In genomic region chr3:35639251-35640185, GRCh38 we compare ENCODE assay signal across 8 cellular contexts. TPM values are rescaled to one million over a fixed set of nuclear protein-coding genes. Genes with fewer than 3 reads are reported as not detected.
A peak's percentile ranks its signal among the peaks of the same experiment; 100 is the strongest.
DNase-seq lines count a peak whose midpoint lies in the region; ATAC-seq, FAIRE-seq and TF ChIP-seq lines count a peak whose summit lies in the region.

Gene ARPP21 (plus strand): TSS chr3:35639525. CDS start chr3:35681752, 42,227 bp downstream.

- 1 to 2% methylated on average over 15 to 83 of the region's 83 CpGs for WGBS in endodermal cell (ENCODE audit: insufficient coverage in 1 of 2, insufficient read length in 1 of 2), 2 experiments
- WGBS in mesodermal cell (ENCODE audit: insufficient coverage in 2 of 2), 2 experiments: 2% methylated on average over 57 to 70 of the region's 83 CpGs

- DNase-seq in GM12892 (ENCODE audit: insufficient read length): peak; percentile 8
- peak; percentile 61 for DNase-seq in OCI-LY7 (ENCODE audit: low spot score)
- peak; percentile 76 for DNase-seq in endodermal cell
- peak; percentile 63 for DNase-seq in upper lobe of right lung
- DNase-seq in stimulated activated naive CD4-positive, alpha-beta T cell (lab: John Stamatoyannopoulos, UW): no peak

- no TSS peak for BruUV-seq in OCI-LY7 (replicated peaks; lab: Mats Ljungman, UMichigan)

- H2AFZ ChIP-seq in ACC112 (ENCODE audit: low read length, unreplicated experiment) (no peak within 1 kb of the TSS), OCI-LY7 (ENCODE audit: low read length) (peak within 1 kb of the TSS; percentile 75)

- POLR2A ChIA-PET in OCI-LY7 (lab: Charles Lee): no interaction called here

- no peaks in the 10 kb centered on the region for H3K4me1 ChIP-seq in ACC112 (ENCODE audit: control insufficient read depth, insufficient read depth, low read length, unreplicated experiment)
- H3K4me1 ChIP-seq in OCI-LY7 (ENCODE audit: insufficient read depth, low read length, poor library complexity, severe bottlenecking): peaks cover 38% of the 10 kb centered on the region
- no peaks in the 10 kb centered on the region for H3K4me1 ChIP-seq in endodermal cell (ENCODE audit: control insufficient read depth, insufficient read depth, low read length)
- H3K4me1 ChIP-seq in mesodermal cell (ENCODE audit: control insufficient read depth, insufficient read depth, low read length, poor library complexity, severe bottlenecking): no peaks in the 10 kb centered on the region
- no peaks in the 10 kb centered on the region for H3K4me1 ChIP-seq in upper lobe of right lung

- TF ChIP-seq CTCF in OCI-LY7 (conservative IDR thresholded peaks at IDR 0.05; ENCODE audit: low read length) (no peak), endodermal cell (conservative IDR thresholded peaks at IDR 0.05) (no peak), upper lobe of right lung (IDR thresholded peaks at IDR 0.05) (no peak)

- H3K9me3 ChIP-seq in OCI-LY7 (ENCODE audit: low read length) (no peaks in the 10 kb centered on the region), endodermal cell (ENCODE audit: control insufficient read depth, low read length) (peaks cover 6% of the 10 kb centered on the region), mesodermal cell (ENCODE audit: control insufficient read depth, low read length) (no peaks in the 10 kb centered on the region), upper lobe of right lung (no peaks in the 10 kb centered on the region)

- no peak within 1 kb of the TSS for H3K27ac ChIP-seq in ACC112 (ENCODE audit: low read depth, low read length)
- no peak within 1 kb of the TSS for H3K27ac ChIP-seq in OCI-LY7 (ENCODE audit: low read depth, low read length, poor library complexity, severe bottlenecking)
- H3K27ac ChIP-seq in endodermal cell (ENCODE audit: low read depth, low read length): no peak within 1 kb of the TSS
- H3K27ac ChIP-seq in mesodermal cell (ENCODE audit: low read depth, low read length, severe bottlenecking): no peak within 1 kb of the TSS
- no peak within 1 kb of the TSS for H3K27ac ChIP-seq in upper lobe of right lung

- CTCF ChIA-PET in OCI-LY7 (lab: Charles Lee; ENCODE audit: unreplicated experiment): interaction anchor here (0.6 kb wide), 1 partner anchor 22 kb away, joined by 3 read pairs; no protein-coding TSS in a partner anchor

- intact Hi-C loops in OCI-LY7 (cut with micrococcal nuclease; ENCODE audit: unreplicated experiment): loop anchor here (2.0 kb wide), 1 partner anchor 25 kb away; no protein-coding TSS in a partner anchor
- intact Hi-C loops in upper lobe of right lung (cut with DNase I): no loop called here

- peak within 1 kb of the TSS; percentile 68 for H3K4me3 Mint-ChIP-seq in endodermal cell

- H4K20me1 ChIP-seq in OCI-LY7 (ENCODE audit: insufficient read depth, low read length): no peaks in the 10 kb centered on the region

- FAIRE-seq in GM12892 (lab: Jason Lieb, UNC): no peak

- H3K36me3 ChIP-seq in ACC112 (ENCODE audit: insufficient read depth, low read length): no peaks in the 10 kb centered on the region
- H3K36me3 ChIP-seq in OCI-LY7 (ENCODE audit: insufficient read depth, low read length): no peaks in the 10 kb centered on the region
- no peaks in the 10 kb centered on the region for H3K36me3 ChIP-seq in endodermal cell (ENCODE audit: control insufficient read depth, insufficient read depth, low read length)
- no peaks in the 10 kb centered on the region for H3K36me3 ChIP-seq in mesodermal cell (ENCODE audit: control insufficient read depth, insufficient read depth, low read length)
- H3K36me3 ChIP-seq in upper lobe of right lung: no peaks in the 10 kb centered on the region

- ATAC-seq in upper lobe of right lung (peak; percentile 51), HG03097 (IDR thresholded peaks at IDR 0.05; ENCODE audit: low FRiP score, unreplicated experiment) (no peak)

- peak within 1 kb of the TSS; percentile 80 for H3K4me2 ChIP-seq in OCI-LY7 (ENCODE audit: low read length)

- no peaks in the 10 kb centered on the region for H3K36me3 Mint-ChIP-seq in endodermal cell (ENCODE audit: low read depth)

- H3K4me3 ChIP-seq in ACC112 (ENCODE audit: low read depth, low read length): peak within 1 kb of the TSS; percentile 74
- H3K4me3 ChIP-seq in OCI-LY7 (ENCODE audit: low read depth, low read length, poor library complexity, severe bottlenecking): peak within 1 kb of the TSS; percentile 68
- peak within 1 kb of the TSS; percentile 87 for H3K4me3 ChIP-seq in endodermal cell (ENCODE audit: low read length)
- peak within 1 kb of the TSS; percentile 39 for H3K4me3 ChIP-seq in mesodermal cell (ENCODE audit: extremely low read depth, insufficient read depth, low read length, poor library complexity, severe bottlenecking)
- H3K4me3 ChIP-seq in upper lobe of right lung: peak within 1 kb of the TSS; percentile 25

- H3K27ac Mint-ChIP-seq in endodermal cell: no peak within 1 kb of the TSS

- peak within 1 kb of the TSS; percentile 21 for H3K9ac ChIP-seq in endodermal cell (ENCODE audit: extremely low read depth, low read length, poor library complexity, severe bottlenecking)

- H3K9me2 ChIP-seq in OCI-LY7 (ENCODE audit: insufficient read depth, low read length): no peaks in the 10 kb centered on the region

- peaks cover 84% of the 10 kb centered on the region for H3K27me3 Mint-ChIP-seq in endodermal cell (ENCODE audit: insufficient read depth)

- H3K9me3 Mint-ChIP-seq in endodermal cell: peaks cover 9% of the 10 kb centered on the region

- H3K79me2 ChIP-seq in ACC112 (ENCODE audit: control insufficient read depth, insufficient read depth, low read length, unreplicated experiment) (no peaks in the 10 kb centered on the region), OCI-LY7 (ENCODE audit: insufficient read depth, low read depth, low read length) (no peaks in the 10 kb centered on the region)

- no peak for TF ChIP-seq POLR2A in GM12892 (IDR thresholded peaks at IDR 0.05; ENCODE audit: low read depth, low read length)

- H3K4me1 Mint-ChIP-seq in endodermal cell: peaks cover 16% of the 10 kb centered on the region

- H3K27me3 ChIP-seq in ACC112 (ENCODE audit: insufficient read depth, low read length) (peaks cover 52% of the 10 kb centered on the region), endodermal cell (ENCODE audit: control insufficient read depth, insufficient read depth, low read length, poor library complexity, severe bottlenecking) (peaks cover 69% of the 10 kb centered on the region), upper lobe of right lung (peaks cover 28% of the 10 kb centered on the region)

RNA-seq across cellular contexts. Expression of gene ARPP21, which starts in this region (rescaled TPM):
- not detected for polyA plus RNA-seq in GM12892 (2012; ENCODE audit: missing spikeins)
- 0.88 and 1.0 TPM in 2 replicates for total RNA-seq in OCI-LY7 (2014; rRNA removed; shearing (Covaris generic))
- total RNA-seq in OCI-LY7 (2022) (1.1 and 1.3 TPM in 2 replicates), endodermal cell (not detected), upper lobe of right lung (not detected)
- polyA plus RNA-seq in endodermal cell (2013, experiment 1 of 2): 1.00 TPM
- polyA plus RNA-seq in endodermal cell (2013, experiment 2 of 2): 0.79 TPM
- polyA plus RNA-seq in mesodermal cell (2013, experiment 1 of 2): 0.63 TPM
- polyA plus RNA-seq in mesodermal cell (2013, experiment 2 of 2): 1.1 TPM

Comparison
In these comparisons a context has a peak if more than half of its experiments do, and no peak if none do; other contexts are left out.
1. Peak in DNase-seq, H3K4me3 ChIP-seq and H3K9ac ChIP-seq in endodermal cell; RNA of the gene not detected or under 1 TPM.
2. Peak in DNase-seq, ATAC-seq and H3K4me3 ChIP-seq in upper lobe of right lung; RNA of the gene not detected or under 1 TPM.
3. H3K4me3 ChIP-seq: peak in every context shown above with its lines; median percentile 87 in endodermal cell; 74 in ACC112; 68 in OCI-LY7; 39 in mesodermal cell; 25 in upper lobe of right lung.
4. DNase-seq: peak in GM12892 (single experiment) and OCI-LY7 (single experiment); none in stimulated activated naive CD4-positive, alpha-beta T cell (0 of 6).